Comparison of ENCODE assay signal across 20 cellular contexts in the genomic region with DNA sequence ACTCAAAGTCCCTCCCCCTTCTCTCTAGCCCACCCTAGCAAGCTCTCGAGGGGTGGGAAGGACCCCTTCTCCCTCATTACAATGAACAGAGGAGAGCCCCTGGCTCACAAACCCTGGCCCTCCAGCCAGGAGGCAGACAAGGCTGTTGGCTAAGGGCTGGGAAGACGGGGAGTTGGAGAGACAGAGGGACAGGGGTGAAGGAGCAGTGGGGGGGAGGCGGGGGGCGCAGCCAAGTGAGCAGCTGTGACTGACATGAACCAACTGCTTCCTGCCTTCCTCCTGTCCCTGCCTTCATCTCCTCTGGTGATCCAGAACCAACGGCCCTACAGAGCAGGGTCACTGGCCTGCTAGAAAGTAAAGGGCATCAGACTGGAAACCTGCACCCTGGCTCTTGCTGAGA.
DNase-seq lines count a peak whose midpoint lies in the region; ATAC-seq and TF ChIP-seq lines count a peak whose summit lies in the region.
"Had no signal": no experiment of that assay in that cellular context is flagged by ENCODE, and none has a peak within 500 bp of the region (broad histone marks: within the 10 kb centered on the region; RNA-seq: fewer than 3 reads in every experiment).

No MANE protein-coding gene starts in this region.

- no peaks in the 10 kb centered on the region for H3K9me3 ChIP-seq in T-helper 17 cell (ENCODE audit: control insufficient read depth, low read length, poor library complexity, severe bottlenecking)
- no peaks in the 10 kb centered on the region for H3K9me3 ChIP-seq in trophoblast cell (ENCODE audit: insufficient read depth, low read depth, low read length)
- no peaks in the 10 kb centered on the region for H3K9me3 ChIP-seq in vagina
- H3K9me3 ChIP-seq: Peyer's patch, SJCRH30 had no signal

- H3K4me1 Mint-ChIP-seq in T-helper 17 cell = peaks cover 12% of the 10 kb centered on the region
- H3K4me1 Mint-ChIP-seq in memory B cell = peaks cover 4% of the 10 kb centered on the region

- H3K36me3 Mint-ChIP-seq in T-helper 17 cell (ENCODE audit: low read depth) (no peaks in the 10 kb centered on the region), memory B cell (no peaks in the 10 kb centered on the region)
- H3K36me3 Mint-ChIP-seq: CD8-positive, alpha-beta T cell had no signal

- H3K79me1 ChIP-seq in trophoblast cell (ENCODE audit: low read length) = peaks cover 19% of the 10 kb centered on the region

- H2AK5ac ChIP-seq in trophoblast cell (ENCODE audit: low read length) = no peak overlapping the region

- H3K4me2 ChIP-seq in trophoblast cell (ENCODE audit: low read length) = no peak overlapping the region

- no CpG with 5 or more reads among the region's 5 CpGs for WGBS in trophoblast cell (ENCODE audit: extremely low coverage, insufficient coverage, insufficient read length)

- H3K27ac Mint-ChIP-seq in T-helper 17 cell (peak overlapping the region; percentile 3), memory B cell (peak overlapping the region; percentile 55)
- H3K27ac Mint-ChIP-seq: CD8-positive, alpha-beta T cell had no signal

- DNase-seq in T-helper 17 cell (no peak), memory B cell (ENCODE audit: low spot score in 2 of 2) (no peak), trophoblast cell (no peak), vagina (ENCODE audit: extremely low spot score in 2 of 2) (no peak), nucleus accumbens (lab: John Stamatoyannopoulos, UW) (no peak), NCI-H2081 treated with DMSO at 0.1 percent for 48 hours (lab: John Stamatoyannopoulos, UW) (no peak)
- DNase-seq: C1 segment of cervical spinal cord; Calu3; CD8-positive, alpha-beta T cell; DMS53; GDM1; IMR-90; MV-4-11; NCI-H1694; NCI-H2081; NCI-H2171 treated with DMSO at 0.1 percent for 48 hours; NCI-H526; Peyer's patch had no signal

- H3K9ac ChIP-seq in trophoblast cell (ENCODE audit: low read length) = no peak overlapping the region

- TF ChIP-seq POLR2A in vagina (IDR thresholded peaks at IDR 0.05) = no peak

- H3K23ac ChIP-seq in trophoblast cell (ENCODE audit: low read length) = no peak overlapping the region

- H2BK5ac ChIP-seq in trophoblast cell (ENCODE audit: low read depth, low read length, poor library complexity) = no peak overlapping the region

- H3K9me3 Mint-ChIP-seq in memory B cell = no peaks in the 10 kb centered on the region
- H3K9me3 Mint-ChIP-seq: CD8-positive, alpha-beta T cell had no signal

- H3K36me3 ChIP-seq in trophoblast cell (ENCODE audit: control insufficient read depth in 1 of 2, insufficient read depth in 2 of 2, low read length in 2 of 2) (no peaks in the 10 kb centered on the region), vagina (no peaks in the 10 kb centered on the region)
- H3K36me3 ChIP-seq: Peyer's patch, SJCRH30 had no signal

- ATAC-seq in T-helper 17 cell (no peak), memory B cell (ENCODE audit: low read depth) (no peak), HG03045 (IDR thresholded peaks at IDR 0.05; ENCODE audit: unreplicated experiment) (no peak)
- ATAC-seq: CD8-positive, alpha-beta T cell had no signal

- no peak overlapping the region for H3K4me3 Mint-ChIP-seq in T-helper 17 cell
- no peak overlapping the region for H3K4me3 Mint-ChIP-seq in memory B cell
- H3K4me3 Mint-ChIP-seq: CD8-positive, alpha-beta T cell had no signal

- H3K4me1 ChIP-seq in trophoblast cell (ENCODE audit: control insufficient read depth in 1 of 2, insufficient read depth in 2 of 2, low read length in 2 of 2) (peaks cover 14 to 22% of the 10 kb centered on the region in 2 experiments), vagina (peaks cover 66% of the 10 kb centered on the region)

- peaks cover 3% of the 10 kb centered on the region for H3K79me2 ChIP-seq in trophoblast cell (ENCODE audit: control insufficient read depth, insufficient read depth, low read length, poor library complexity)

- H4K8ac ChIP-seq in trophoblast cell (ENCODE audit: low read depth, low read length) = no peak overlapping the region

- peak overlapping the region; percentile 25 for H3K18ac ChIP-seq in trophoblast cell (ENCODE audit: low read length)

- H2AFZ ChIP-seq in trophoblast cell (ENCODE audit: insufficient read depth, low read length, poor library complexity) = no peak overlapping the region

- no peak overlapping the region for H2BK120ac ChIP-seq in trophoblast cell (ENCODE audit: insufficient read depth, low read length, poor library complexity)

- H2BK12ac ChIP-seq in trophoblast cell (ENCODE audit: low read length) = peak overlapping the region; percentile 48

- H3K27me3 ChIP-seq in trophoblast cell (ENCODE audit: insufficient read depth, low read length) = no peaks in the 10 kb centered on the region
- H3K27me3 ChIP-seq in vagina = no peaks in the 10 kb centered on the region
- H3K27me3 ChIP-seq: Peyer's patch, SJCRH30 had no signal

- H3K27me3 Mint-ChIP-seq in T-helper 17 cell (no peaks in the 10 kb centered on the region), memory B cell (no peaks in the 10 kb centered on the region)

- H4K12ac ChIP-seq in trophoblast cell (ENCODE audit: low read depth, low read length) = no peak overlapping the region

- H3K27ac ChIP-seq in trophoblast cell (ENCODE audit: low read depth, low read length) = no peak overlapping the region
- peak overlapping the region; percentile 94 for H3K27ac ChIP-seq in vagina
- H3K27ac ChIP-seq: SJCRH30 had no signal

- no peak overlapping the region for H3K4me3 ChIP-seq in trophoblast cell (ENCODE audit: low read depth, low read length)
- no peak overlapping the region for H3K4me3 ChIP-seq in vagina
- H3K4me3 ChIP-seq: Peyer's patch, SJCRH30 had no signal

- intact Hi-C loops in vagina (cut with DNase I) = no loop called here

- no peak for TF ChIP-seq CTCF in vagina (IDR thresholded peaks at IDR 0.05)

- H4K91ac ChIP-seq in trophoblast cell (ENCODE audit: low read depth, low read length) = no peak overlapping the region

- H3K4ac ChIP-seq in trophoblast cell (ENCODE audit: low read depth, low read length) = no peak overlapping the region

- H3K14ac ChIP-seq in trophoblast cell (ENCODE audit: low read length) = no peak overlapping the region
